Comparison of ENCODE assay signal across 9 cellular contexts in the genomic region with DNA sequence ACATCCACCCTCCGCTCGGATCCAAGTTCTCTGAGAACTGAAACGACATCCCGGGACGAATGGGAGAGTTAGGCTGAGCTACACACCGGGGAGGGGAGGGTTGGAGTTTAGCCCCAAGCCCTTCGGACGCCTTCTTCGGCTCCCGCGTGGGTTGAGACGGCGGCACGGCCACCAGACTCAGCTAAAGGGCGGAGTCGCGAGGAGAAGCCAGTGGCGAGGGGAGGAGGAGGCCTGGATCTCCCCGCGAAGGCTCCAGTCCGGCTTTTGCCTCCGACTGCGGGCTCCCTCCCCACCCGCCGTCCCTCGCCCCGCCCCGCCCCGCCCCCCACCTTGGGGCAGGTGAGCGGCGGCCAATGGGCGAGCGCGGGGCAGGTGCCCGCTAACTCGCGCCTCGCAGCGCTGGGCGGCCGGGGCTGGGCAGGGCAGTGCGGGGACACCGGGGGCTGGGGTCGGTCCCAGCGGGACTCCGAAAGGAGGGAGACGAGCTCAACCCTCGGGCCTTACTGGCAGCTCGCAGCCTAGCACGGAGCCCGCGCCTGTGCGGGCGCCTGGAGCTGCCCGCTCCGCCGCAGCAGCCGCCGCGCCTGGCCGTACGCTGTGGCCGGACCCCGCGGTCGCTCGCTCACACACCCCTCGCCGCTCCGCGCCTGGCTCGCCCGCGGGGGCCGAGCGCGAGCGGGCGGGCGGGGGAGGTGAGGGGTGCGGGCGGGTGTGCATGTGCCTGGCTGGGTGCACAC. TPM values are rescaled to one million over a fixed set of nuclear protein-coding genes. Genes with fewer than 3 reads are reported as not detected.
DNase-seq lines count a peak whose midpoint lies in the region; ATAC-seq and TF ChIP-seq lines count a peak whose summit lies in the region.
"Had no signal": no experiment of that assay in that cellular context is flagged by ENCODE, and none has a peak within 500 bp of the region (broad histone marks: within the 10 kb centered on the region; RNA-seq: fewer than 3 reads in every experiment).

A gene (plus strand): TSS at position 382 of the 737 bp plus-strand sequence. CDS start 334 bp downstream, at position 716.

- H3K36me3 ChIP-seq in NT2/D1 (ENCODE audit: insufficient read depth, insufficient read length, low read length) (no peaks in the 10 kb centered on the region), adrenal gland (replicated peaks in 1 of 2) (no peaks in the 10 kb centered on the region)

- ATAC-seq in GM19025 (IDR thresholded peaks at IDR 0.05; ENCODE audit: low read depth, unreplicated experiment) (peak; percentile 49), HG03442 (IDR thresholded peaks at IDR 0.05; ENCODE audit: unreplicated experiment) (peak; percentile 46), GM21619 (IDR thresholded peaks at IDR 0.05; ENCODE audit: unreplicated experiment) (no peak)

- peak within 1 kb of the TSS; percentile 50 for H3K9ac ChIP-seq in NT2/D1 (ENCODE audit: insufficient read length, low read depth)

- intact Hi-C loops in adrenal gland (cut with DNase I): no loop called here

- TF ChIP-seq CTCF in adrenal gland (IDR thresholded peaks at IDR 0.05): no peak

- in situ Hi-C loops in ACHN (cut with HindIII; ENCODE audit: low pct_ligation_motif_present, low pct_unique_long_range_greater_than_20kb, low sequenced_read_pairs): no loop called here

- no peak for TF ChIP-seq POLR2A in adrenal gland (IDR thresholded peaks at IDR 0.05)

- H3K4me1 ChIP-seq in NT2/D1 (ENCODE audit: insufficient read depth, insufficient read length) (peaks cover 4% of the 10 kb centered on the region), adrenal gland (replicated peaks in 1 of 2) (peaks cover 27 to 48% of the 10 kb centered on the region in 2 donors)

- DNase-seq in ACHN (peak; percentile 59), NT2/D1 (ENCODE audit: low read depth, low spot score) (no peak), adrenal gland (peak in 6 of 7 donors; percentile 28 to 44 (median 42)), islet precursor cell (peak; percentile 92)
- peak; percentile 58 for DNase-seq in stimulated activated CD4-positive, alpha-beta T cell treated with anti-CD3 and anti-CD28 coated beads, Interleukin-1b, Interleukin-23, amount 100 ng/mL, for 48 hours

- no peak within 1 kb of the TSS for H3K27ac ChIP-seq in adrenal gland

- H3K27me3 ChIP-seq in NT2/D1 (ENCODE audit: insufficient read depth, insufficient read length) (peaks cover 96% of the 10 kb centered on the region), adrenal gland (peaks cover 98% of the 10 kb centered on the region)

- H3K9me3 ChIP-seq in NT2/D1 (ENCODE audit: insufficient read depth, low read length) (no peaks in the 10 kb centered on the region), adrenal gland (replicated peaks in 1 of 3) (no peaks in the 10 kb centered on the region)

- WGBS in adrenal gland, 4 donors: 0 to 1% (median 1%) methylated on average over 3 to 82 of the region's 82 CpGs

- peak within 1 kb of the TSS; percentile 46 for H3K4me3 ChIP-seq in NT2/D1 (ENCODE audit: insufficient read length, low read depth)
- H3K4me3 ChIP-seq in adrenal gland: peak within 1 kb of the TSS in 1 of 4 donors; percentile 54

RNA-seq across cellular contexts. Expression of the gene that starts here (rescaled TPM):
- under 1 TPM in 1 of 8 donors, not detected in 7; 0.15 TPM for total RNA-seq in adrenal gland
- under 1 TPM in 1 of 3 donors, not detected in 2; 0.10 TPM for polyA plus RNA-seq in adrenal gland
- total RNA-seq: dermis microvascular lymphatic vessel endothelial cell had no signal

Comparison
In these comparisons a context has a peak if more than half of its experiments do, and no peak if none do; other contexts are left out.
1. Peak in DNase-seq in adrenal gland; RNA of the gene not detected or under 1 TPM.